21 cellular contexts compared by ENCODE assay signal in the genomic region with DNA sequence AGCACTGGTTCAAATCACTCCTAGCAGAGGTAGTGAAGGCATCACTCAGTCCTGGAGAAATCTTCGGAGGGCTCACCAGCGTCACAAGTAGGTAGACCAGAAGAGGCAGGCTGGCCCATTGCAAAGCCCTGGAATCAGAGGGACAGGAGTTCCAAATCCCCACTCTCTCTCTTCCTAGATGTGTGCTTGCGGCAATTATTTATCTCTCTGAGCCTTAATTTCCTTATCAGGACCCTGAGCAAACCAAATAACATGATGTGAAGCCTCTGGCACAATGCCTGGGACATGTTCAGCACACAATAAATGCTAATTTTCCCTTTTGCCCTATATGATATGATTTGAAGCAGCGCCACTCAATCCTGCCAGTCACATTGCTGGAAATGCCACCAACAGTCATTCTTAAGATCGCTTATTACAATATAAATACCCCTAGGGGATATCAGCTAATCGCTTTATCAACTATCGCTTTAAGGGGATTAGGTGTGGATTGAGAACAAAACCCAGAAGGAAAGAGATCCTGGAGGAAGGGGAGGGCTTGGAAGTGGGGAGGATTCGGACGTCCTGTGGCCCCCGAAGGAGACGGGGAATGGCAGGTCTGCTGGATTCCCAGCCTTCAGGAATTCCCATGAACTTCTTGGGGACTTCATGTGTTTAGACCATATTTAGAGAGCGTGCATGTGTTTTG. TPM values are rescaled to one million over a fixed set of nuclear protein-coding genes. Genes with fewer than 3 reads are reported as not detected.
DNase-seq lines count a peak whose midpoint lies in the region; ATAC-seq, FAIRE-seq and TF ChIP-seq lines count a peak whose summit lies in the region.
"Had no signal": no experiment of that assay in that cellular context is flagged by ENCODE, and none has a peak within 500 bp of the region (broad histone marks: within the 10 kb centered on the region; RNA-seq: fewer than 3 reads in every experiment).

No MANE protein-coding gene starts in this region.

- peaks cover 8 to 27% of the 10 kb centered on the region in 2 experiments for H3K27me3 ChIP-seq in endothelial cell of umbilical vein (ENCODE audit: control insufficient read depth in 2 of 2, insufficient read depth in 2 of 2, low read length in 2 of 2)
- no peaks in the 10 kb centered on the region for H3K27me3 ChIP-seq in skeletal muscle satellite cell (ENCODE audit: control insufficient read depth, insufficient read depth, low read length)
- H3K27me3 ChIP-seq: BLaER1, left lung, MG63 had no signal

- TF ChIP-seq CTCF in endothelial cell of umbilical vein (IDR thresholded peaks at IDR 0.05; ENCODE audit: extremely low read depth in 1 of 2, insufficient read depth in 1 of 2, low read depth in 1 of 2, low read length in 2 of 2) (no peak), glutamatergic neuron (IDR thresholded peaks at IDR 0.05; ENCODE audit: partially characterized antibody, unreplicated experiment) (no peak)

- peaks cover 34% of the 10 kb centered on the region for H3K4me1 Mint-ChIP-seq in activated T-cell treated with anti-CD3 and anti-CD28 coated beads, Interleukin-2, amount 50 U/mL, for 24 hours (ENCODE audit: low read depth)
- peaks cover 5% of the 10 kb centered on the region for H3K4me1 Mint-ChIP-seq in glutamatergic neuron (ENCODE audit: low read depth, unreplicated experiment)

- ATAC-seq in GM21576 (IDR thresholded peaks at IDR 0.05; ENCODE audit: unreplicated experiment): no peak
- ATAC-seq: effector memory CD8-positive, alpha-beta T cell; left lung had no signal

- H3K36me3 ChIP-seq in endothelial cell of umbilical vein (ENCODE audit: control insufficient read depth in 2 of 2, extremely low read depth in 1 of 2, insufficient read depth in 2 of 2, low read length in 2 of 2): no peaks in the 10 kb centered on the region
- H3K36me3 ChIP-seq in skeletal muscle satellite cell (ENCODE audit: insufficient read depth, low read length): peaks cover 3% of the 10 kb centered on the region
- H3K36me3 ChIP-seq: BLaER1, left lung, MG63 had no signal

- POLR2A ChIA-PET in endothelial cell of umbilical vein (lab: Charles Lee): no interaction called here

- no peaks in the 10 kb centered on the region for H3K9me3 ChIP-seq in endothelial cell of umbilical vein (replicated peaks; ENCODE audit: control insufficient read depth, insufficient read depth, low read length)
- H3K9me3 ChIP-seq in skeletal muscle satellite cell (replicated peaks; ENCODE audit: low read length): no peaks in the 10 kb centered on the region
- H3K9me3 ChIP-seq: BLaER1, left lung, MG63 had no signal

- peak overlapping the region; percentile 3 for H2AFZ ChIP-seq in endothelial cell of umbilical vein (ENCODE audit: low read depth, low read length)
- H2AFZ ChIP-seq: parathyroid adenoma had no signal

- H3K27me3 Mint-ChIP-seq in activated T-cell treated with anti-CD3 and anti-CD28 coated beads, Interleukin-2, amount 50 U/mL, for 24 hours: peaks cover 21% of the 10 kb centered on the region
- H3K27me3 Mint-ChIP-seq in glutamatergic neuron (ENCODE audit: unreplicated experiment): peaks cover 2% of the 10 kb centered on the region

- no TSS peak for BruUV-seq in endothelial cell of umbilical vein (replicated peaks; lab: Mats Ljungman, UMichigan)

- H3K4me3 ChIP-seq in endothelial cell of umbilical vein (replicated peaks in 1 of 3; ENCODE audit: insufficient read depth in 1 of 3, low read depth in 1 of 3, low read length in 3 of 3) (no peak overlapping the region), skeletal muscle satellite cell (ENCODE audit: low read length) (no peak overlapping the region)
- H3K4me3 ChIP-seq: BLaER1, left lung, MG63 had no signal

- H3K9ac ChIP-seq in endothelial cell of umbilical vein (replicated peaks; ENCODE audit: extremely low read depth, insufficient read depth, low read length) (no peak overlapping the region), skeletal muscle satellite cell (ENCODE audit: low read depth, low read length) (no peak overlapping the region)
- H3K9ac ChIP-seq: BLaER1, parathyroid adenoma had no signal

- H4K20me1 ChIP-seq in endothelial cell of umbilical vein (replicated peaks; ENCODE audit: control insufficient read depth, extremely low read depth, insufficient read depth, low read length): no peaks in the 10 kb centered on the region
- H4K20me1 ChIP-seq: BLaER1 had no signal

- dilution Hi-C loops in endothelial cell of umbilical vein (cut with MboI; ENCODE audit: extremely low pct_ligation_motif_present, low sequenced_read_pairs): no loop called here

- no peak overlapping the region for H3K4me3 Mint-ChIP-seq in activated T-cell treated with anti-CD3 and anti-CD28 coated beads, Interleukin-2, amount 50 U/mL, for 24 hours
- no peak overlapping the region for H3K4me3 Mint-ChIP-seq in glutamatergic neuron (ENCODE audit: unreplicated experiment)
- H3K4me3 Mint-ChIP-seq: activated CD4-positive, alpha-beta T cell treated with anti-CD3 and anti-CD28 coated beads, Interleukin-2, amount 10 ng/mL, durations not matched to agents 24 days and 14 days; effector memory CD8-positive, alpha-beta T cell had no signal

- CTCF ChIA-PET in endothelial cell of umbilical vein (lab: Charles Lee): no interaction called here

- H3K9me1 ChIP-seq in endothelial cell of umbilical vein (replicated peaks; ENCODE audit: control insufficient read depth, extremely low read depth, insufficient read depth, low read length): no peaks in the 10 kb centered on the region

- TF ChIP-seq POLR2A in endothelial cell of umbilical vein (IDR thresholded peaks at IDR 0.05; ENCODE audit: low read depth, low read length): no peak

- H3K9me3 Mint-ChIP-seq in activated T-cell treated with anti-CD3 and anti-CD28 coated beads, Interleukin-2, amount 50 U/mL, for 24 hours: no peaks in the 10 kb centered on the region
- H3K9me3 Mint-ChIP-seq in glutamatergic neuron (ENCODE audit: unreplicated experiment): no peaks in the 10 kb centered on the region
- H3K9me3 Mint-ChIP-seq: activated CD4-positive, alpha-beta T cell treated with anti-CD3 and anti-CD28 coated beads, Interleukin-2, amount 10 ng/mL, durations not matched to agents 24 days and 14 days; effector memory CD8-positive, alpha-beta T cell had no signal

- no peaks in the 10 kb centered on the region for H3K79me2 ChIP-seq in endothelial cell of umbilical vein (ENCODE audit: control insufficient read depth, insufficient read depth, low read length)
- H3K79me2 ChIP-seq: parathyroid adenoma had no signal

- H3K36me3 Mint-ChIP-seq in activated T-cell treated with anti-CD3 and anti-CD28 coated beads, Interleukin-2, amount 50 U/mL, for 24 hours (ENCODE audit: low read depth): no peaks in the 10 kb centered on the region
- H3K36me3 Mint-ChIP-seq in glutamatergic neuron (ENCODE audit: unreplicated experiment): no peaks in the 10 kb centered on the region

- H3K27ac Mint-ChIP-seq in activated T-cell treated with anti-CD3 and anti-CD28 coated beads, Interleukin-2, amount 50 U/mL, for 24 hours: peak overlapping the region; percentile 59
- H3K27ac Mint-ChIP-seq in glutamatergic neuron (ENCODE audit: unreplicated experiment): no peak overlapping the region
- H3K27ac Mint-ChIP-seq: effector memory CD8-positive, alpha-beta T cell had no signal

- no peak for DNase-seq in activated T-cell treated with anti-CD3 and anti-CD28 coated beads, Interleukin-2, amount 50 U/mL, for 24 hours
- DNase-seq in activated T-cell treated with anti-CD3 and anti-CD28 coated beads, Interleukin-2, amount 50 U/mL, for 1 hour: no peak
- DNase-seq in NCI-H82 treated with DMSO at 0.1 percent for 48 hours (lab: John Stamatoyannopoulos, UW; ENCODE audit: unreplicated experiment) (peak; percentile 57), endothelial cell of umbilical vein (ENCODE audit: low read depth, low spot score) (peak; percentile 9), glutamatergic neuron (no peak), LoVo (ENCODE audit: low spot score) (no peak)
- DNase-seq: activated CD4-positive, alpha-beta T cell treated with anti-CD3 and anti-CD28 coated beads, Interleukin-2, amount 10 ng/mL, durations not matched to agents 24 days and 14 days; activated CD8-positive, alpha-beta memory T cell treated with anti-CD3 and anti-CD28 coated beads, Interleukin-2, amount 50 U/mL, for 4 hours; effector memory CD8-positive, alpha-beta T cell; head of caudate nucleus; left lung; NCI-H1694 treated with DMSO at 0.1 percent for 48 hours; NCI-H2227 treated with DMSO at 0.1 percent for 48 hours had no signal

- H3K27ac ChIP-seq in endothelial cell of umbilical vein (ENCODE audit: insufficient read depth, low read depth, low read length): no peak overlapping the region
- H3K27ac ChIP-seq: BLaER1, left lung, parathyroid adenoma, RWPE1 had no signal

- intact Hi-C loops in endothelial cell of umbilical vein (cut with micrococcal nuclease): no loop called here

- no peak for FAIRE-seq in endothelial cell of umbilical vein (lab: Jason Lieb, UNC)
- FAIRE-seq: D721Med, urothelium cell line had no signal

- H3K4me2 ChIP-seq in endothelial cell of umbilical vein (ENCODE audit: insufficient read depth, low read length): no peak overlapping the region
- peak overlapping the region; percentile 61 for H3K4me2 ChIP-seq in skeletal muscle satellite cell (ENCODE audit: low read length)
- H3K4me2 ChIP-seq: BLaER1 had no signal

- H3K4me1 ChIP-seq in endothelial cell of umbilical vein (ENCODE audit: control insufficient read depth, extremely low read depth, insufficient read depth, low read length): peaks cover 7% of the 10 kb centered on the region
- H3K4me1 ChIP-seq in skeletal muscle satellite cell (ENCODE audit: control insufficient read depth, insufficient read depth, low read length): peaks cover 36% of the 10 kb centered on the region
- H3K4me1 ChIP-seq: BLaER1 had no signal

TF ChIP-seq in endothelial cell of umbilical vein, 7 proteins besides CTCF, POLR2A, EP300 and RAD21:
- TF ChIP-seq JUN (IDR thresholded peaks at IDR 0.05; ENCODE audit: borderline replicate concordance, insufficient read depth, insufficient read length, low read depth): no peak
- no peak for TF ChIP-seq EZH2 (IDR thresholded peaks at IDR 0.05; ENCODE audit: borderline replicate concordance, low read depth, low read length, severe bottlenecking)
TF ChIP-seq in endothelial cell of umbilical vein: peak in this region for 0.

RNA-seq across cellular contexts. Expression of a gene that starts 59.5 kb away (rescaled TPM):
- 12.1 and 12.6 TPM in 2 replicates for total RNA-seq in endothelial cell of umbilical vein
- polyA plus RNA-seq in endothelial cell of umbilical vein: 6.9 and 8.3 TPM in 2 replicates
- polyA plus RNA-seq in endothelial cell of umbilical vein (2011; cell fraction: cytosol; rRNA removed): 5.2 and 5.5 TPM in 2 replicates
- 16.0 and 23.9 TPM in 2 replicates for polyA plus RNA-seq in endothelial cell of umbilical vein (2011; cell fraction: nucleus; rRNA removed)
- 8.6 and 12.3 TPM in 2 replicates for polyA plus RNA-seq in endothelial cell of umbilical vein (2012)
- polyA minus RNA-seq in endothelial cell of umbilical vein: 9.3 and 11.0 TPM in 2 replicates
- 25.5 TPM for polyA minus RNA-seq in endothelial cell of umbilical vein (2011; cell fraction: cytosol; rRNA and poly(A)+ RNA removed)
- polyA minus RNA-seq in endothelial cell of umbilical vein (2011; cell fraction: nucleus; rRNA and poly(A)+ RNA removed): 12.8 and 14.1 TPM in 2 replicates
- 20.5 and 23.4 TPM in 2 replicates for total RNA-seq in skeletal muscle satellite cell (2012; rRNA removed)
- total RNA-seq in glutamatergic neuron (ENCODE audit: unreplicated experiment): 18.6 TPM

Comparison
In these comparisons a context has a peak if more than half of its experiments do, and no peak if none do; other contexts are left out.
1. DNase-seq: peak in NCI-H82 treated with DMSO at 0.1 percent for 48 hours (single experiment) and endothelial cell of umbilical vein (single experiment); none in activated T-cell treated with anti-CD3 and anti-CD28 coated beads, Interleukin-2, amount 50 U/mL, for 24 hours (single experiment), activated T-cell treated with anti-CD3 and anti-CD28 coated beads, Interleukin-2, amount 50 U/mL, for 1 hour (single experiment), glutamatergic neuron (single experiment) and LoVo (single experiment).